ENCODE assay signal across 8 cellular contexts in genomic region chr1:25338188-25338981, GRCh38. TPM values are rescaled to one million over a fixed set of nuclear protein-coding genes. Genes with fewer than 3 reads are reported as not detected.
DNase-seq lines count a peak whose midpoint lies in the region; ATAC-seq, FAIRE-seq and TF ChIP-seq lines count a peak whose summit lies in the region.

TSS of gene TMEM50A (plus strand) at chr1:25338334. CDS start at chr1:25340487, 2,153 bp downstream.

- no peak for TF ChIP-seq CTCF in kidney (IDR thresholded peaks at IDR 0.05; ENCODE audit: borderline replicate concordance, extremely low read depth, insufficient read depth)

- DNase-seq in AG20443 (ENCODE audit: low spot score), result peak; percentile 94
- DNase-seq in NCI-H510A (lab: John Stamatoyannopoulos, UW), result peak; percentile 34
- peak; percentile 79 to 83 for DNase-seq in activated CD4-positive, alpha-beta T cell treated with anti-CD3 and anti-CD28 coated beads for 24 hours (ENCODE audit: low read depth in 2 of 2)
- DNase-seq in cerebellum (ENCODE audit: low spot score), result peak; percentile 90
- DNase-seq in kidney, result peak; percentile 96
- DNase-seq in stimulated activated CD4-positive, alpha-beta T cell treated with anti-CD3 and anti-CD28 coated beads, Interleukin-15, amount 100 ng/mL, for 48 hours (ENCODE audit: low read depth in 2 of 2), result peak; percentile 82 to 84

- no peak for FAIRE-seq in kidney (lab: Jason Lieb, UNC)

- peak within 1 kb of the TSS; percentile 77 to 88 for H3K9ac ChIP-seq in kidney (ENCODE audit: low read length in 2 of 2)

- peaks cover 0 to 2% of the 10 kb centered on the region in 2 donors for H3K36me3 ChIP-seq in kidney (ENCODE audit: control insufficient read depth in 1 of 2, insufficient read depth in 2 of 2, low read length in 2 of 2)

- peak within 1 kb of the TSS; percentile 94 for H3K27ac ChIP-seq in kidney (ENCODE audit: low read depth in 2 of 2, low read length in 2 of 2)

- intact Hi-C loops in kidney (cut with DNase I), result no loop called here

- ATAC-seq in GM19025 (IDR thresholded peaks at IDR 0.05; ENCODE audit: low read depth, unreplicated experiment) (peak; percentile 64), HG03280 (IDR thresholded peaks at IDR 0.05; ENCODE audit: unreplicated experiment) (peak; percentile 79)

- peak within 1 kb of the TSS; percentile 88 to 92 for H3K4me3 ChIP-seq in kidney (ENCODE audit: low read length in 2 of 2)

- peaks cover 0 to 3% of the 10 kb centered on the region in 2 donors for H3K4me1 ChIP-seq in kidney (ENCODE audit: control insufficient read depth in 1 of 2, insufficient read depth in 1 of 2, low read depth in 1 of 2, low read length in 2 of 2)

- no peaks in the 10 kb centered on the region for H3K9me3 ChIP-seq in kidney (ENCODE audit: control insufficient read depth in 1 of 2, low read length in 2 of 2)

RNA-seq across cellular contexts. Expression of gene TMEM50A, which starts in this region (rescaled TPM):
- 65.5 TPM for total RNA-seq in cerebellum
- total RNA-seq in kidney, result 118 TPM
- 115 TPM for polyA plus RNA-seq in kidney (ENCODE audit: insufficient read depth, low read depth, low replicate concordance)

Comparison
In these comparisons a context has a peak if more than half of its experiments do, and no peak if none do; other contexts are left out.
1. Peak in every context shown above with its lines: DNase-seq, ATAC-seq, H3K4me3 ChIP-seq and H3K27ac ChIP-seq.
2. DNase-seq: peak in every context shown above with its lines; median percentile 96 in kidney; 94 in AG20443; 90 in cerebellum; 83 in stimulated activated CD4-positive, alpha-beta T cell treated with anti-CD3 and anti-CD28 coated beads, Interleukin-15, amount 100 ng/mL, for 48 hours; 81 in activated CD4-positive, alpha-beta T cell treated with anti-CD3 and anti-CD28 coated beads for 24 hours; 34 in NCI-H510A.